ENCODE assay signal across 14 cellular contexts in the genomic region with DNA sequence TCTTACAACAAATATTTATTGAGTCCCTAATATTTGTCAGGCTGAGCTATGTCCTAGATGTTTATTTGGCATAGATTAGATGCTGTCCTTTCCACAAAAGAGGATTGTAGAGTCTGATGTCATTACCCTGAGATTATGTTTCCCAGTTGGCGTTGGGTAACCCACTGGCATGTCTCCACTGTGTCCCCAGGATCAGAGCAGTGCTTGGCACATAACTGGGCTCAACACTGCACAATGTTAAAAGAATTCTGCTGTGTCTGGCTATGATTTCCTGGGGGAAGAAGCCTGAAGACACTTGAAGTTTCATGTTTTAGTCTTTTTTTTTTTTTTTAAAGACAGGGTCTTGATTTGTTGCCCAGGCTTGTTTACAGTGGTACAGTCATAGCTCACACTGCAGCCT.
"Had no signal": no experiment of that assay in that cellular context is flagged by ENCODE, and none has a peak within 500 bp of the region (broad histone marks: within the 10 kb centered on the region; RNA-seq: fewer than 3 reads in every experiment).

No MANE protein-coding gene starts in this region.

- H3K9me3 ChIP-seq: testis had no signal

- ATAC-seq: activated T-cell treated with anti-CD3 and anti-CD28 coated beads, Interleukin-2, amount 50 U/mL, for 72 hours; foreskin keratinocyte; left lobe of liver had no signal

- H3K27ac ChIP-seq: foreskin keratinocyte, testis had no signal

- H3K27me3 ChIP-seq: foreskin keratinocyte, testis had no signal

- H3K27ac Mint-ChIP-seq: activated CD4-positive, alpha-beta memory T cell treated with anti-CD3 and anti-CD28 coated beads for 36 hours; activated T-cell treated with anti-CD3 and anti-CD28 coated beads, Interleukin-2, amount 50 U/mL, for 72 hours; memory B cell; stimulated activated naive CD8-positive, alpha-beta T cell treated with anti-CD3 and anti-CD28 coated beads, Interleukin-15, Interleukin-2, amounts not matched to agents 100 ng/mL and 50 ng/mL, for 24 hours; T-helper 2 cell treated with Interferon-gamma antibody and Interleukin-4, amounts not matched to agents 5 μg/mL and 100 μg/mL, for 36 hours had no signal

- H3K9me3 Mint-ChIP-seq: activated CD4-positive, alpha-beta memory T cell treated with anti-CD3 and anti-CD28 coated beads for 36 hours; memory B cell; stimulated activated naive CD8-positive, alpha-beta T cell treated with anti-CD3 and anti-CD28 coated beads, Interleukin-15, Interleukin-2, amounts not matched to agents 100 ng/mL and 50 ng/mL, for 24 hours had no signal

- DNase-seq: activated CD4-positive, alpha-beta memory T cell treated with anti-CD3 and anti-CD28 coated beads for 36 hours; activated T-cell treated with anti-CD3 and anti-CD28 coated beads, Interleukin-2, amount 50 U/mL, for 72 hours; cortex of kidney; effector CD8-positive, alpha-beta T cell; foreskin keratinocyte; head of caudate nucleus; nephron progenitor cell; stimulated activated CD4-positive, alpha-beta T cell treated with anti-CD3 and anti-CD28 coated beads, Interleukin-15, amount 100 ng/mL, for 24 hours; stimulated activated CD4-positive, alpha-beta T cell treated with anti-CD3 and anti-CD28 coated beads, Interleukin-4, amount 100 ng/mL, for 24 hours; testis had no signal

- H3K4me1 ChIP-seq: foreskin keratinocyte had no signal

- H3K27me3 Mint-ChIP-seq: memory B cell; stimulated activated naive CD8-positive, alpha-beta T cell treated with anti-CD3 and anti-CD28 coated beads, Interleukin-15, Interleukin-2, amounts not matched to agents 100 ng/mL and 50 ng/mL, for 24 hours had no signal

- H3K4me3 Mint-ChIP-seq: activated CD4-positive, alpha-beta memory T cell treated with anti-CD3 and anti-CD28 coated beads for 36 hours; activated T-cell treated with anti-CD3 and anti-CD28 coated beads, Interleukin-2, amount 50 U/mL, for 72 hours; memory B cell; stimulated activated naive CD8-positive, alpha-beta T cell treated with anti-CD3 and anti-CD28 coated beads, Interleukin-15, Interleukin-2, amounts not matched to agents 100 ng/mL and 50 ng/mL, for 24 hours; T-helper 2 cell treated with Interferon-gamma antibody and Interleukin-4, amounts not matched to agents 5 μg/mL and 100 μg/mL, for 36 hours had no signal

- H3K4me3 ChIP-seq: testis had no signal
